15 cellular contexts compared by ENCODE assay signal in genomic region chr5:150208187-150209015, GRCh38. TPM values are rescaled to one million over a fixed set of nuclear protein-coding genes. Genes with fewer than 3 reads are reported as not detected.
DNase-seq lines count a peak whose midpoint lies in the region; ATAC-seq and TF ChIP-seq lines count a peak whose summit lies in the region.
"Had no signal": no experiment of that assay in that cellular context is flagged by ENCODE, and none has a peak within 500 bp of the region (broad histone marks: within the 10 kb centered on the region; RNA-seq: fewer than 3 reads in every experiment).

No MANE protein-coding gene starts in this region.

- no TSS peak for BruUV-seq in A673 (replicated peaks; lab: Mats Ljungman, UMichigan)

- no peaks in the 10 kb centered on the region for H3K9me3 ChIP-seq in A673 (ENCODE audit: low read depth, low read length, poor library complexity, severe bottlenecking)

- no peaks in the 10 kb centered on the region for H3K9me3 Mint-ChIP-seq in nephron
- H3K9me3 Mint-ChIP-seq: neural crest cell had no signal

- peaks cover 4% of the 10 kb centered on the region for H3K27me3 Mint-ChIP-seq in nephron (ENCODE audit: low read depth)

- no peaks in the 10 kb centered on the region for H3K36me3 Mint-ChIP-seq in nephron (ENCODE audit: low read depth)

- POLR2A ChIA-PET in GM10248 (lab: Yijun Ruan, JAX) = no interaction called here
- POLR2A ChIA-PET in A673 (lab: Charles Lee; ENCODE audit: low non-redundant PET) = no interaction called here

- H3K4me1 ChIP-seq in A673 (ENCODE audit: insufficient read depth, low read length, poor library complexity, severe bottlenecking) = no peaks in the 10 kb centered on the region

- no peak for ATAC-seq in GM21786 (IDR thresholded peaks at IDR 0.05; ENCODE audit: unreplicated experiment)

- TF ChIP-seq CTCF in nephron (IDR thresholded peaks at IDR 0.05; ENCODE audit: unreplicated experiment in 3 of 3) = no peak
- TF ChIP-seq CTCF in GM10248 (IDR thresholded peaks at IDR 0.05; ENCODE audit: control extremely low read depth, extremely low read depth, low read depth, missing control alignments) = no peak
- TF ChIP-seq CTCF in A673 (conservative IDR thresholded peaks at IDR 0.05; ENCODE audit: low read depth, low read length) = no peak

- CTCF ChIA-PET in GM10248 (lab: Yijun Ruan, JAX) (interaction anchor here (1.5 to 6.4 kb wide), 2 partner anchors 10 to 13 kb away, joined by 5 to 49 read pairs; no protein-coding TSS in a partner anchor), A673 (lab: Charles Lee) (no interaction called here)

- no peak overlapping the region for H3K27ac ChIP-seq in A673 (ENCODE audit: low read depth, low read length, poor library complexity, severe bottlenecking)

- no peaks in the 10 kb centered on the region for H3K27me3 ChIP-seq in A673 (replicated peaks; ENCODE audit: insufficient read depth, low read depth, low read length, poor library complexity)

- no peak overlapping the region for H3K4me3 ChIP-seq in A673 (ENCODE audit: low read depth, low read length, poor library complexity, severe bottlenecking)

- intact Hi-C loops in A673 (cut with micrococcal nuclease; ENCODE audit: unreplicated experiment) = no loop called here

- H3K27ac Mint-ChIP-seq in nephron = peak overlapping the region in 2 of 3 experiments; percentile 10 to 82

- no peak overlapping the region for H3K4me3 Mint-ChIP-seq in nephron
- H3K4me3 Mint-ChIP-seq: neural crest cell had no signal

- peaks cover 25% of the 10 kb centered on the region for H3K4me1 Mint-ChIP-seq in nephron

- peak; percentile 88 for DNase-seq in Daoy (ENCODE audit: low read depth)
- DNase-seq in NCI-H460 (ENCODE audit: extremely low read depth, low read depth) = peak; percentile 91
- peak; percentile 10 for DNase-seq in dermis blood vessel endothelial cell
- no peak for DNase-seq in GM10248 (ENCODE audit: extremely low spot score)
- no peak for DNase-seq in A673 (ENCODE audit: low spot score)
- DNase-seq in dedifferentiated amniotic fluid mesenchymal stem cell (ENCODE audit: extremely low spot score) = no peak
- DNase-seq: cerebellar nuclear complex; DMS 273 treated with DMSO at 0.1 percent for 48 hours; MM.1S; stimulated activated CD4-positive, alpha-beta T cell treated with anti-CD3 and anti-CD28 coated beads, Interleukin-2, amount 100 ng/mL, for 48 hours had no signal

- H3K36me3 ChIP-seq in A673 (ENCODE audit: insufficient read depth, low read length, poor library complexity, severe bottlenecking) = no peaks in the 10 kb centered on the region

RNA-seq across cellular contexts. Expression of gene SLC6A7, which starts 18.5 kb away (rescaled TPM):
- 0.06 TPM in 1 of 2 replicates, not detected in the other for total RNA-seq in Daoy (2014; rRNA removed; shearing (Covaris generic))
- 1.6 TPM in 2 replicates for total RNA-seq in NCI-H460 (2014; rRNA removed; shearing (Covaris generic))
- polyA plus RNA-seq in NCI-H460 (2014; cell fraction: nucleus; rRNA removed) = 1.1 and 3.4 TPM in 2 replicates
- total RNA-seq in dermis blood vessel endothelial cell = not detected in 2 replicates
- not detected in 2 replicates for total RNA-seq in A673 (2021)
- total RNA-seq: neural crest cell; T-helper 1 cell treated with Interleukin-12 subunit alpha and Interleukin-12 subunit beta and Interleukin-4 antibody, amounts not matched to agents 30 ng/mL and 1 ng/mL, for 36 hours had no signal

RNA-seq across cellular contexts. Expression of gene CDX1, which starts 41.8 kb away (rescaled TPM):
- total RNA-seq in Daoy (2014; rRNA removed; shearing (Covaris generic)) = 0.06 and 1.3 TPM in 2 replicates
- not detected in 2 replicates for total RNA-seq in NCI-H460 (2014; rRNA removed; shearing (Covaris generic))
- polyA plus RNA-seq in NCI-H460 (2014; cell fraction: nucleus; rRNA removed) = not detected in 2 replicates
- not detected in 2 replicates for total RNA-seq in dermis blood vessel endothelial cell
- total RNA-seq in A673 (2021) = not detected in 2 replicates
- total RNA-seq: neural crest cell; subcutaneous adipose tissue; T-helper 1 cell treated with Interleukin-12 subunit alpha and Interleukin-12 subunit beta and Interleukin-4 antibody, amounts not matched to agents 30 ng/mL and 1 ng/mL, for 36 hours had no signal

RNA-seq across cellular contexts. Expression of gene PDGFRB, which starts 52.8 kb away (rescaled TPM):
- total RNA-seq in Daoy (2014; rRNA removed; shearing (Covaris generic)) = 8.6 and 9.4 TPM in 2 replicates
- 1.7 and 2.4 TPM in 2 replicates for total RNA-seq in NCI-H460 (2014; rRNA removed; shearing (Covaris generic))
- 1.9 and 4.8 TPM in 2 replicates for polyA plus RNA-seq in NCI-H460 (2014; cell fraction: nucleus; rRNA removed)
- total RNA-seq in dermis blood vessel endothelial cell (9.9 and 17.0 TPM in 2 replicates), A673 (2021) (25.9 and 58.3 TPM in 2 replicates)

Comparison
In these comparisons a context has a peak if more than half of its experiments do, and no peak if none do; other contexts are left out.
1. DNase-seq: peak in Daoy (single experiment), NCI-H460 (single experiment) and dermis blood vessel endothelial cell (single experiment); none in GM10248 (single experiment), A673 (single experiment) and dedifferentiated amniotic fluid mesenchymal stem cell (single experiment).